ENCODE assay signal across 1 cellular context in the genomic region with DNA sequence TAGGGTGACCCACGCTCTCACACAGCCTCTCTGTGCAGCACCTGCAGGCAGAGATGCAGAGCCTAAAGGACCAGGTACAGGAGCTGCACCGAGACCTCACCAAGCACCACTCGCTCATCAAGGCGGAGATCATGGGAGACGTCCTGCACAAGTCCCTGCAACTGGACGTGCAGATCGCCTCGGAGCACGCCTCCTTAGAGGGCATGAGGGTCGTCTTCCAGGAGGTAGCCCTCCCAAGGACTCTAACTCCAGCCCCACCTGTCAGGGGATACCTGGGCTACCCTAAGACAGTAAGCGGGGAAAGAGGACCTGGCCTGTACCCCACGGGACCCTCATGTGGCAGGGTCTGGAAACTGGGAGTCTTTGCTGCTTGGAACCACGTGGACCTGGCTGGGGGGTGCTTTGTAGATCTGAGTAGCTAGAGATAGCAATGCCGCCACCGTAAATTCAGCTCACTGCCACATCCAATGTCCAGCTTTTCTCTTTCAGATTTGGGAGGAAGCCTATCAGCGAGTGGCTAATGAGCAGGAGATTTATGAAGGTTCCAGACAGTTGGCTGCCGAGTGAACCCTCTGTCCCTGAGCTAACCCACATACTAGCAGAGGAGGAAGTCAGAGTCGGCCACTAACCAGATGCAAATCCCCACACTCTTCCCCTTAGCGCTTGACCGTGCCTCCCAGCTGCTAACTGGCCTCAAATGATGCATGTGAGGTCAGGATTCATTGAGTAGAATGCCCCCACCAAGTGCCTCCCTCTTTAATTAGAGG.
TF ChIP-seq lines count a peak whose summit lies in the region.

No MANE protein-coding gene starts in this region.

TF ChIP-seq in GM12891, 5 proteins besides CTCF, POLR2A, EP300 and RAD21:
- TF ChIP-seq PAX5 (IDR thresholded peaks at IDR 0.05; ENCODE audit: insufficient read depth, low read length, severe bottlenecking) (no peak), POU2F2 (IDR thresholded peaks at IDR 0.05; ENCODE audit: low read depth, low read length) (peak; percentile 9; the same call in 1 of the 2 replicates), TAF1 (IDR thresholded peaks at IDR 0.05; ENCODE audit: low read depth, low read length) (no peak), POLR2AphosphoS5 (IDR thresholded peaks at IDR 0.05; ENCODE audit: low read depth, low read length) (no peak), SPI1 (IDR thresholded peaks at IDR 0.05; ENCODE audit: low read depth, low read length) (peak; percentile 43; the same call in 1 of the 2 replicates)
TF ChIP-seq in GM12891: peak in this region for 2.
